ENCODE assay signal across 9 cellular contexts in the genomic region with DNA sequence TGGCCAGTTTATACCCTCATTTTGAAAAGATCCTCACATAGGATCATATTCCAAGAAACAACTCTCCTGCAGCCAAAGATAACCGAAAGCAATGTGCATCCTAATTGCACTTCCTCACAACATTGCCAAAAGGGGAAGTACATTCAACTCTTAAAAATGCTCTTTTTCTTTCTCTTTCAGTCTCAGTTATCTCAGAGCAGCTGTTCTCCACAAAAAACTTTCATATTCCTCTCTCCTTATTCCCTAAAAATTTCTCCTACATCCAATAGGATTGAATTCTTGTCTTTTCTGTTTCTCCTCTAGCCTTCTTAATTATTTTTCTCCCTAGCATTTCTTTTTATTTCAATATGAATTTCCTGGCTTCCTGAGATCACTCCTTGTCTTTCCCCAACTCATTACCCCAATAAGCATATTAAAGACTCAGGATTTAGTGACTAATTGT. TPM values are rescaled to one million over a fixed set of nuclear protein-coding genes. Genes with fewer than 3 reads are reported as not detected.
A peak's percentile ranks its signal among the peaks of the same experiment; 100 is the strongest.
DNase-seq lines count a peak whose midpoint lies in the region; ATAC-seq and TF ChIP-seq lines count a peak whose summit lies in the region.
"Had no signal": no experiment of that assay in that cellular context is flagged by ENCODE, and none has a peak within 500 bp of the region (broad histone marks: within the 10 kb centered on the region; RNA-seq: fewer than 3 reads in every experiment).

No MANE protein-coding gene starts in this region.

- no peak overlapping the region for H3K9ac ChIP-seq in SU-DHL-6 (ENCODE audit: low read length)

- H3K4me3 ChIP-seq in SU-DHL-6 (ENCODE audit: insufficient read depth, low read length, poor library complexity, severe bottlenecking) (no peak overlapping the region), spleen (peak overlapping the region in 2 of 8 donors; percentile 1 to 47), HAP-1 (no peak overlapping the region)

- TF ChIP-seq CTCF in SU-DHL-6 (IDR thresholded peaks at IDR 0.05; ENCODE audit: insufficient read depth, low read length, poor library complexity, severe bottlenecking) (no peak), spleen (IDR thresholded peaks at IDR 0.05 in 8 of 11, conservative IDR thresholded peaks at IDR 0.05 in 3 of 11) (no peak), GM10266 (IDR thresholded peaks at IDR 0.05; ENCODE audit: control insufficient read depth, insufficient read depth, low read depth, missing control alignments) (no peak)

- no peaks in the 10 kb centered on the region; the same call in 1 of the 2 replicates for H3F3A ChIP-seq in SU-DHL-6 (ENCODE audit: insufficient read depth)

- no peaks in the 10 kb centered on the region for H3K79me2 ChIP-seq in SU-DHL-6 (ENCODE audit: insufficient read depth, low read length)

- H4K20me1 ChIP-seq in SU-DHL-6 (ENCODE audit: low read depth, low read length): no peaks in the 10 kb centered on the region

- TF ChIP-seq POLR2A in spleen (IDR thresholded peaks at IDR 0.05): no peak

- ATAC-seq in Right ventricle myocardium superior (ENCODE audit: poor library complexity) (peak; percentile 51), HG03097 (IDR thresholded peaks at IDR 0.05; ENCODE audit: low FRiP score, unreplicated experiment) (peak; percentile 63)

- H3K9me3 ChIP-seq in SU-DHL-6 (ENCODE audit: insufficient read depth, low read length) (no peaks in the 10 kb centered on the region), spleen (no peaks in the 10 kb centered on the region), HAP-1 (no peaks in the 10 kb centered on the region)
- H3K9me3 ChIP-seq: BE2C had no signal

- no peaks in the 10 kb centered on the region for H3K9me2 ChIP-seq in SU-DHL-6 (replicated peaks; ENCODE audit: insufficient read depth, low read length)

- peak overlapping the region; percentile 45 for H3K4me2 ChIP-seq in SU-DHL-6 (ENCODE audit: low read depth, low read length, poor library complexity, severe bottlenecking)

- peak overlapping the region; percentile 16 for H2AFZ ChIP-seq in SU-DHL-6 (ENCODE audit: low read depth, low read length, severe bottlenecking)

- H3K4me1 ChIP-seq in spleen (peaks cover 0 to 39% (median 15%) of the 10 kb centered on the region in 6 donors), HAP-1 (peaks cover 18% of the 10 kb centered on the region)
- H3K4me1 ChIP-seq: BE2C had no signal

- no peaks in the 10 kb centered on the region for H3K36me3 ChIP-seq in SU-DHL-6 (ENCODE audit: low read length)
- H3K36me3 ChIP-seq in spleen: no peaks in the 10 kb centered on the region
- no peaks in the 10 kb centered on the region for H3K36me3 ChIP-seq in HAP-1 (replicated peaks)
- H3K36me3 ChIP-seq: BE2C had no signal

- H3K27ac ChIP-seq in SU-DHL-6 (ENCODE audit: low read depth, low read length) (no peak overlapping the region), spleen (peak overlapping the region in 7 of 8 donors; percentile 44 to 80 (median 67))

- no peak for DNase-seq in Right ventricle myocardium superior
- DNase-seq in cardiac septum (ENCODE audit: low spot score): no peak
- no peak for DNase-seq in spleen
- DNase-seq in HAP-1 (ENCODE audit: low spot score in 2 of 2): no peak
- DNase-seq in GM10266 (ENCODE audit: extremely low spot score): no peak
- DNase-seq in glomerular visceral epithelial cell (ENCODE audit: extremely low spot score): no peak
- DNase-seq: BE2C had no signal

- 4 to 13% (median 10%) methylated on average over 1 of the region's 1 CpG for WGBS in spleen, 5 donors

- in situ Hi-C loops in HAP-1 (cut with MboI; ENCODE audit: low sequenced_read_pairs): no loop called here

- H3K27me3 ChIP-seq in SU-DHL-6 (ENCODE audit: low read length): no peaks in the 10 kb centered on the region
- H3K27me3 ChIP-seq in spleen (replicated peaks in 1 of 7): no peaks in the 10 kb centered on the region
- H3K27me3 ChIP-seq in HAP-1 (ENCODE audit: low read depth): no peaks in the 10 kb centered on the region
- H3K27me3 ChIP-seq: BE2C had no signal

- intact Hi-C loops in Right ventricle myocardium superior (cut with DNase I): no loop called here
- intact Hi-C loops in cardiac septum (cut with DNase I): no loop called here
- intact Hi-C loops in spleen (cut with DNase I; ENCODE audit: low total_unique reads): no loop called here

RNA-seq across cellular contexts. Expression of a gene that starts 7.4 kb away (rescaled TPM):
- total RNA-seq in Right ventricle myocardium superior (30.9 TPM), cardiac septum (20.0 TPM), spleen (10 to 100 TPM; 22.1 to 25.4 (median 24.6) TPM)
- polyA plus RNA-seq in spleen: 10 to 100 TPM in 1 of 3 donors, 1 to 10 TPM in 2; 7.4 to 10.3 (median 9.0) TPM
